In genomic region chr5:27412379-27412778, GRCh38 we compare ENCODE assay signal across 18 cellular contexts.
A peak's percentile ranks its signal among the peaks of the same experiment; 100 is the strongest.
DNase-seq lines count a peak whose midpoint lies in the region; ATAC-seq and TF ChIP-seq lines count a peak whose summit lies in the region.
"Had no signal": no experiment of that assay in that cellular context is flagged by ENCODE, and none has a peak within 500 bp of the region (broad histone marks: within the 10 kb centered on the region; RNA-seq: fewer than 3 reads in every experiment).

No MANE protein-coding gene starts in this region.

- H3K9me3 ChIP-seq in Karpas-422 (ENCODE audit: low read length): peaks cover 6% of the 10 kb centered on the region; the same call in 1 of the 2 replicates
- H3K9me3 ChIP-seq: BE2C, BLaER1, Caco-2 had no signal

- no peak for ATAC-seq in GM19463 (IDR thresholded peaks at IDR 0.05; ENCODE audit: unreplicated experiment)
- ATAC-seq: GM12878 had no signal

- H3K27me3 ChIP-seq in Karpas-422 (ENCODE audit: low read length): no peaks in the 10 kb centered on the region
- H3K27me3 ChIP-seq: BE2C, BLaER1 had no signal

- in situ Hi-C loops in SK-MEL-5 (cut with HindIII; ENCODE audit: low pct_unique_long_range_greater_than_20kb, low sequenced_read_pairs): no loop called here

- H3K79me2 ChIP-seq in Karpas-422 (ENCODE audit: low read length): no peaks in the 10 kb centered on the region

- H3K4me3 ChIP-seq in Karpas-422 (ENCODE audit: low read length): no peak overlapping the region
- H3K4me3 ChIP-seq: BLaER1, GM12878 had no signal

- no peak for DNase-seq in Karpas-422
- peak; percentile 81 for DNase-seq in SK-MEL-5 (ENCODE audit: low read depth, low spot score)
- no peak for DNase-seq in NCI-H146 treated with DMSO at 0.1 percent for 48 hours (lab: John Stamatoyannopoulos, UW; ENCODE audit: unreplicated experiment)
- DNase-seq: 8988T; ACHN; BE2C; C1 segment of cervical spinal cord; Caco-2; Calu3; CD4-positive, alpha-beta memory T cell; CD4-positive, CD25-positive, alpha-beta regulatory T cell; CD8-positive, alpha-beta memory T cell; DMS79 treated with DMSO at 0.1 percent for 48 hours; GF-D8 had no signal

- H4K20me1 ChIP-seq in Karpas-422 (ENCODE audit: insufficient read depth, low read depth, low read length): no peaks in the 10 kb centered on the region
- H4K20me1 ChIP-seq: BLaER1 had no signal

- H3K4me1 ChIP-seq in Karpas-422 (ENCODE audit: low read length): no peaks in the 10 kb centered on the region
- H3K4me1 ChIP-seq: BE2C, BLaER1, Caco-2 had no signal

- no peaks in the 10 kb centered on the region; the same call in 1 of the 2 replicates for H3K9me2 ChIP-seq in Karpas-422 (replicated peaks; ENCODE audit: insufficient read depth, low read length)

- H3K36me3 ChIP-seq in Karpas-422 (ENCODE audit: insufficient read depth, low read length): no peaks in the 10 kb centered on the region
- H3K36me3 ChIP-seq: BE2C, BLaER1 had no signal

- H3K9ac ChIP-seq in Karpas-422 (ENCODE audit: low read length): no peak overlapping the region
- H3K9ac ChIP-seq: BLaER1 had no signal

- 0 out of 2 replicates have a peak overlapping the region, but pooled peaks have one; percentile 48 for H2AFZ ChIP-seq in Karpas-422 (ENCODE audit: low read length)

- no peak for TF ChIP-seq CTCF in 22Rv1 (IDR thresholded peaks at IDR 0.05)

- H3K27ac ChIP-seq in 22Rv1: peak overlapping the region; percentile 5; the same call in 1 of the 2 replicates
- H3K27ac ChIP-seq in Karpas-422 (ENCODE audit: low read length): no peak overlapping the region
- H3K27ac ChIP-seq: BLaER1 had no signal

- H3K4me2 ChIP-seq in Karpas-422 (ENCODE audit: low read depth, low read length, poor library complexity, severe bottlenecking): no peak overlapping the region
- H3K4me2 ChIP-seq: BLaER1 had no signal
